ENCODE assay signal across 1 cellular context in the genomic region with DNA sequence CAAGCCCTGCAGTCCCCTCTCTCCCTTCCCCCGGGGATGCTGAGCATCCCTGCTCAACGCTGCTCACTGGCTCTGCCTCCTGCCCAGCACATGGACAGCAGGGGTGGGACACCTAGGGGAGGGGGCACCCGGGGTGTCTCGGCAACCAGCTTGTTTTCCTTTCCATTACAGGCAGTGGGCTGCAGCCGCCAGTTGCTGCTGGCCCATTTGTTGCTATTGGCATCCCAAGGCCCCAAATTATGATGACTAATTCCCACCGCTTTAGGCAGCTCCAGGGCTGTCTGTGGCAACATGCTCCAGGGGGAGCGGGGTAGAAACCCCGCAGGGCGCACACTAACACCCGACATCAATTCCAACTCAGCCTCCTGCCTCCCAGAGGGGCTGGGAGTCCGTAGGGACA.
TF ChIP-seq lines count a peak whose summit lies in the region.

No MANE protein-coding gene starts in this region.

TF ChIP-seq in SK-N-SH treated with all-trans-retinoic acid at 6 μM for 48 hours, 23 proteins besides CTCF, POLR2A, EP300 and RAD21 (continued from another document):
- TF ChIP-seq PATZ1 (CRISPR knock-in tag; IDR thresholded peaks at IDR 0.05; ENCODE audit: borderline replicate concordance) (no peak), TCF4 (CRISPR knock-in tag; IDR thresholded peaks at IDR 0.05; ENCODE audit: borderline replicate concordance) (no peak), ZNF70 (CRISPR knock-in tag; IDR thresholded peaks at IDR 0.05) (no peak), CSDC2 (CRISPR knock-in tag; IDR thresholded peaks at IDR 0.05) (no peak)
